Comparison of ENCODE assay signal across 25 cellular contexts in the genomic region with DNA sequence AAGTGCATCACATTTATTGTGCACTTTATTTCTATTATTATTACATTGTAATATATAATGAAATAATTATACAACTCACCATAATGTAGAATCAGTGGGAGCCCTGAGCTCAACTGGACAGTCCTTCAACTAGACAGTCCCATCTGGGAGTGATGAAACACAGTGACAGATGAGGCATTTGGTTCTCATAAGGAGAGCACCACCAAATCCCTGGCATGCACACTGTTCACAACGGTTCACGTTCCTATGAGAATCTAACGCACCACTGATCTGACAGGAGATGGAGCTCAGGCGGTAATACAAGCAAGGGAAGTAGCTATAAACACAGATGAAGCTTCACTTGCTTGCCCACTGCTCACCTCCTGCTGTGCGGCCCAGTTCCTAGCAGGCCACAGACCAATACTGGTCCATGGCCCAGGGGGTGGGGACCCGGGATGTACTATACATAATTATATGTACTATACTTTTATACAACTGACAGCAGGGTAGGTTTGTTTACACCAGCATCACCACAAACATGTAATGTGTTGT.
"Had no signal": no experiment of that assay in that cellular context is flagged by ENCODE, and none has a peak within 500 bp of the region (broad histone marks: within the 10 kb centered on the region; RNA-seq: fewer than 3 reads in every experiment).

No MANE protein-coding gene starts in this region.

- H3K4me1 Mint-ChIP-seq: endodermal cell had no signal

- ATAC-seq: gastrocnemius medialis; left ventricle myocardium superior; natural killer cell treated with Interleukin-12 subunit alpha and Interleukin-12 subunit beta and Interleukin-15 and Interleukin-18, amount 100 ng/mL, for 72 hours; pancreas; stimulated activated naive B cell treated with anti-CD40 and anti-IgM and Interleukin-4, amounts not matched to agents 10 μg/mL and 1 μg/mL and 100 μg/mL, for 72 hours; stimulated activated naive CD8-positive, alpha-beta T cell treated with anti-CD3 and anti-CD28 coated beads, Interleukin-15, amount 100 ng/mL, for 72 hours had no signal

- H3K27ac Mint-ChIP-seq: endodermal cell; natural killer cell treated with Interleukin-12 subunit alpha and Interleukin-12 subunit beta and Interleukin-15 and Interleukin-18, amount 100 ng/mL, for 72 hours; neural progenitor cell; stimulated activated naive B cell treated with anti-CD40 and anti-IgM and Interleukin-4, amounts not matched to agents 10 μg/mL and 1 μg/mL and 100 μg/mL, for 72 hours; stimulated activated naive CD8-positive, alpha-beta T cell treated with anti-CD3 and anti-CD28 coated beads, Interleukin-15, amount 100 ng/mL, for 72 hours had no signal

- H2AFZ ChIP-seq: neural progenitor cell had no signal

- DNase-seq: cerebellar nuclear complex; colonic mucosa; effector CD4-positive, alpha-beta T cell; endodermal cell; erythroblast; gastrocnemius medialis; heart right ventricle; hypothalamus; left ventricle myocardium superior; mesenchymal stem cell; midbrain; nucleus accumbens; pancreas; sigmoid colon; stimulated activated CD4-positive, alpha-beta T cell treated with anti-CD3 and anti-CD28 coated beads, Interleukin-2, amount 100 ng/mL, for 24 hours; stimulated activated CD4-positive, alpha-beta T cell treated with anti-CD3 and anti-CD28 coated beads, Interleukin-4, amount 100 ng/mL, for 4 hours; stimulated activated naive B cell treated with anti-CD40 and anti-IgM and Interleukin-4, amounts not matched to agents 10 μg/mL and 1 μg/mL and 100 μg/mL, for 72 hours; stimulated activated naive CD8-positive, alpha-beta T cell treated with anti-CD3 and anti-CD28 coated beads, Interleukin-15, amount 100 ng/mL, for 72 hours; transverse colon had no signal

- H3K27ac ChIP-seq: colonic mucosa, gastrocnemius medialis, heart right ventricle, neural progenitor cell, pancreas, right atrium auricular region, sigmoid colon, skin epidermis, thoracic aorta, transverse colon had no signal

- H3K4me3 ChIP-seq: colonic mucosa, gastrocnemius medialis, heart right ventricle, lung, neural progenitor cell, pancreas, right atrium auricular region, sigmoid colon, skin epidermis, thoracic aorta, transverse colon had no signal

- H3K27me3 ChIP-seq: colonic mucosa, gastrocnemius medialis, heart right ventricle, neural progenitor cell, pancreas, right atrium auricular region, sigmoid colon, transverse colon had no signal

- H3K4me3 Mint-ChIP-seq: endodermal cell; natural killer cell treated with Interleukin-12 subunit alpha and Interleukin-12 subunit beta and Interleukin-15 and Interleukin-18, amount 100 ng/mL, for 72 hours; neural progenitor cell; stimulated activated naive B cell treated with anti-CD40 and anti-IgM and Interleukin-4, amounts not matched to agents 10 μg/mL and 1 μg/mL and 100 μg/mL, for 72 hours; stimulated activated naive CD8-positive, alpha-beta T cell treated with anti-CD3 and anti-CD28 coated beads, Interleukin-15, amount 100 ng/mL, for 72 hours had no signal

- H3K9me3 ChIP-seq: colonic mucosa, gastrocnemius medialis, heart right ventricle, pancreas, right atrium auricular region, sigmoid colon, thoracic aorta, transverse colon had no signal

- H3K9ac ChIP-seq: neural progenitor cell had no signal

- H3K36me3 ChIP-seq: colonic mucosa, gastrocnemius medialis, neural progenitor cell, pancreas, right atrium auricular region, sigmoid colon, thoracic aorta, transverse colon had no signal

- H3K4me1 ChIP-seq: colonic mucosa, neural progenitor cell had no signal

- H3K9me3 Mint-ChIP-seq: endodermal cell; natural killer cell treated with Interleukin-12 subunit alpha and Interleukin-12 subunit beta and Interleukin-15 and Interleukin-18, amount 100 ng/mL, for 72 hours; neural progenitor cell; stimulated activated naive B cell treated with anti-CD40 and anti-IgM and Interleukin-4, amounts not matched to agents 10 μg/mL and 1 μg/mL and 100 μg/mL, for 72 hours; stimulated activated naive CD8-positive, alpha-beta T cell treated with anti-CD3 and anti-CD28 coated beads, Interleukin-15, amount 100 ng/mL, for 72 hours had no signal

- H3K27me3 Mint-ChIP-seq: natural killer cell treated with Interleukin-12 subunit alpha and Interleukin-12 subunit beta and Interleukin-15 and Interleukin-18, amount 100 ng/mL, for 72 hours; stimulated activated naive B cell treated with anti-CD40 and anti-IgM and Interleukin-4, amounts not matched to agents 10 μg/mL and 1 μg/mL and 100 μg/mL, for 72 hours; stimulated activated naive CD8-positive, alpha-beta T cell treated with anti-CD3 and anti-CD28 coated beads, Interleukin-15, amount 100 ng/mL, for 72 hours had no signal

- H3K36me3 Mint-ChIP-seq: natural killer cell treated with Interleukin-12 subunit alpha and Interleukin-12 subunit beta and Interleukin-15 and Interleukin-18, amount 100 ng/mL, for 72 hours had no signal

- H3K4me2 ChIP-seq: neural progenitor cell had no signal
